11 cellular contexts compared by ENCODE assay signal in genomic region chr2:72916743-72917137, GRCh38. TPM values are rescaled to one million over a fixed set of nuclear protein-coding genes. Genes with fewer than 3 reads are reported as not detected.
DNase-seq lines count a peak whose midpoint lies in the region; TF ChIP-seq lines count a peak whose summit lies in the region.
"Had no signal": no experiment of that assay in that cellular context is flagged by ENCODE, and none has a peak within 500 bp of the region (broad histone marks: within the 10 kb centered on the region; RNA-seq: fewer than 3 reads in every experiment).

No MANE protein-coding gene starts in this region.

- 1 to 2% methylated on average over 10 to 29 of the region's 29 CpGs for WGBS in endodermal cell (ENCODE audit: insufficient coverage in 1 of 2, insufficient read length in 1 of 2), 2 experiments
- WGBS in prostate gland = 3% methylated on average over 29 of the region's 29 CpGs

- H3K27ac ChIP-seq in endodermal cell (ENCODE audit: low read depth, low read length) = no peak overlapping the region
- no peak overlapping the region for H3K27ac ChIP-seq in prostate gland
- H3K27ac ChIP-seq: 22Rv1 had no signal

- H3K4me1 Mint-ChIP-seq in endodermal cell = peaks cover 22% of the 10 kb centered on the region

- peak overlapping the region; percentile 62 for H3K4me3 Mint-ChIP-seq in endodermal cell

- peak; percentile 78 for DNase-seq in DMS 273 (lab: John Stamatoyannopoulos, UW; ENCODE audit: unreplicated experiment)
- DNase-seq in DMS 273 treated with DMSO at 0.1 percent for 48 hours (lab: John Stamatoyannopoulos, UW) = no peak
- DNase-seq in HuH-7.5 (ENCODE audit: low spot score) = peak; percentile 52
- DNase-seq in endodermal cell = no peak
- no peak for DNase-seq in prostate gland (ENCODE audit: low spot score)
- no peak for DNase-seq in NK-92 treated with Interleukin-12 subunit alpha and Interleukin-12 subunit beta, amount 100 ng/mL, for 24 hours (lab: John Stamatoyannopoulos, UW)
- DNase-seq in effector CD8-positive, alpha-beta T cell (lab: John Stamatoyannopoulos, UW) = no peak
- DNase-seq in NAMALWA (ENCODE audit: low spot score) = no peak

- no peak for TF ChIP-seq POLR2A in prostate gland (IDR thresholded peaks at IDR 0.05)

- no peak overlapping the region for H3K27ac Mint-ChIP-seq in endodermal cell

- TF ChIP-seq CTCF in endodermal cell (conservative IDR thresholded peaks at IDR 0.05) (no peak), prostate gland (IDR thresholded peaks at IDR 0.05) (no peak)

- no peaks in the 10 kb centered on the region for H3K36me3 Mint-ChIP-seq in endodermal cell (ENCODE audit: low read depth)

- H3K9ac ChIP-seq in endodermal cell (ENCODE audit: extremely low read depth, low read length, poor library complexity, severe bottlenecking) = no peak overlapping the region

- H3K9me3 Mint-ChIP-seq in endodermal cell = no peaks in the 10 kb centered on the region

- H3K9me3 ChIP-seq in endodermal cell (ENCODE audit: control insufficient read depth, low read length) = no peaks in the 10 kb centered on the region
- H3K9me3 ChIP-seq in prostate gland = no peaks in the 10 kb centered on the region

- intact Hi-C loops in prostate gland (cut with DNase I) = no loop called here

- H3K4me1 ChIP-seq in endodermal cell (ENCODE audit: control insufficient read depth, insufficient read depth, low read length) (peaks cover 21% of the 10 kb centered on the region), prostate gland (replicated peaks) (peaks cover 24% of the 10 kb centered on the region)

- peak overlapping the region; percentile 80 for H3K4me3 ChIP-seq in endodermal cell (ENCODE audit: low read length)
- H3K4me3 ChIP-seq in prostate gland = peak overlapping the region; percentile 14 to 30

- no peaks in the 10 kb centered on the region for H3K36me3 ChIP-seq in endodermal cell (ENCODE audit: control insufficient read depth, insufficient read depth, low read length)
- H3K36me3 ChIP-seq in prostate gland = no peaks in the 10 kb centered on the region

- peaks cover 100% of the 10 kb centered on the region for H3K27me3 ChIP-seq in endodermal cell (ENCODE audit: control insufficient read depth, insufficient read depth, low read length, poor library complexity, severe bottlenecking)
- H3K27me3 ChIP-seq in prostate gland (replicated peaks; ENCODE audit: insufficient read depth) = peaks cover 55% of the 10 kb centered on the region

- peaks cover 55% of the 10 kb centered on the region for H3K27me3 Mint-ChIP-seq in endodermal cell (ENCODE audit: insufficient read depth)

RNA-seq across cellular contexts. Expression of gene EMX1, which starts 0.6 kb away (rescaled TPM):
- total RNA-seq in endodermal cell = 1 to 10 TPM in 1 of 2 donors, under 1 TPM in 1; 0.35 to 1.1 TPM
- polyA plus RNA-seq in endodermal cell (2013, experiment 1 of 2) = 0.25 TPM
- polyA plus RNA-seq in endodermal cell (2013, experiment 2 of 2) = 0.17 TPM
- total RNA-seq in prostate gland = 1 to 10 TPM in 1 of 2 donors, not detected in 1; 9.8 TPM
- total RNA-seq: lung microvascular endothelial cell, SK-MEL-5 had no signal

RNA-seq across cellular contexts. Expression of gene SPR, which starts 29.5 kb away (rescaled TPM):
- total RNA-seq in endodermal cell (10 to 100 TPM; 13.7 to 15.2 TPM), prostate gland (10 to 100 TPM; 42.5 to 91.5 TPM)
- 2.5 TPM for polyA plus RNA-seq in endodermal cell (2013, experiment 1 of 2)
- 1.7 TPM for polyA plus RNA-seq in endodermal cell (2013, experiment 2 of 2)

Comparison
In these comparisons a context has a peak if more than half of its experiments do, and no peak if none do; other contexts are left out.
1. DNase-seq: peak in DMS 273 (single experiment) and HuH-7.5 (single experiment); none in DMS 273 treated with DMSO at 0.1 percent for 48 hours (single experiment), endodermal cell (single experiment), prostate gland (single experiment), NK-92 treated with Interleukin-12 subunit alpha and Interleukin-12 subunit beta, amount 100 ng/mL, for 24 hours (single experiment), effector CD8-positive, alpha-beta T cell (single experiment) and NAMALWA (single experiment).